ENCODE assay signal across 9 cellular contexts in the genomic region with DNA sequence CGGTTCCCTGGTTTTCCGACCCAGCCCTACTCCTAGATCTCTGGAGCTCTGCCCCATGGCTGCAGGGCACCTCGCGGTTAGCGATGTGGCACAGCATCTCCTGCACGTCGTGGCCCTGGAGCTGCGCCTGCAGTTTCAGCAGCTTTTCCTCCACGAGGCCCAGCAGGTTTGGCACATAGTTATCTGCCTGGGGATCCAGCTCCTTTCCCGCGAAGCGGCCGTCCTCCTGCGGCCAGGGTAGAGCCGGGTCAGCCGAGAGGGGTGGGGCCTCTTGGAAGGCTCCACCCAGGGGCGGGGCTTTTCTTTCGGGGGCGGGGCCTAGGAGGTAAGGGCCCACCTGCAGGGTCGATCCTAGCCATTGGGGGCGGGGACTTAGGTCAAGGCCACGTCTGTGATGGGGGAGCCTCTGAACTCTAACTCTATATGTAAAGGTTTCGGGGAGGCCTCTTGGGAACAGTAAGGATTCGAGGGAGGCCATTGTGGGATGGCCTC. TPM values are rescaled to one million over a fixed set of nuclear protein-coding genes. Genes with fewer than 3 reads are reported as not detected.
DNase-seq lines count a peak whose midpoint lies in the region; ATAC-seq and TF ChIP-seq lines count a peak whose summit lies in the region.
"Had no signal": no experiment of that assay in that cellular context is flagged by ENCODE, and none has a peak within 500 bp of the region (broad histone marks: within the 10 kb centered on the region; RNA-seq: fewer than 3 reads in every experiment).

No MANE protein-coding gene starts in this region.

- H3K9me3 ChIP-seq in adipocyte (ENCODE audit: control insufficient read depth, low read length) (no peaks in the 10 kb centered on the region), subcutaneous abdominal adipose tissue (ENCODE audit: control insufficient read depth in 5 of 5, low read length in 5 of 5) (no peaks in the 10 kb centered on the region)

- DNase-seq in AG20443 (ENCODE audit: low spot score) = peak; percentile 48
- DNase-seq in NCI-H146 treated with DMSO at 0.1 percent for 48 hours (lab: John Stamatoyannopoulos, UW; ENCODE audit: unreplicated experiment) = peak; percentile 90
- DNase-seq in adipocyte (ENCODE audit: low read depth) = peak; percentile 9
- peak; percentile 65 for DNase-seq in left lobe of liver (ENCODE audit: low spot score)
- no peak for DNase-seq in omental fat pad (ENCODE audit: low spot score)

- H3K4me3 ChIP-seq in adipocyte (ENCODE audit: low read length) (no peak overlapping the region), subcutaneous abdominal adipose tissue (ENCODE audit: low read depth in 1 of 5, low read length in 5 of 5) (peak overlapping the region in 4 of 5 donors; percentile 33 to 62 (median 54))

- H3K27me3 ChIP-seq in adipocyte (replicated peaks; ENCODE audit: control insufficient read depth, insufficient read depth, low read length) (peaks cover 48% of the 10 kb centered on the region), subcutaneous abdominal adipose tissue (ENCODE audit: control insufficient read depth in 5 of 5, insufficient read depth in 4 of 5, low read length in 5 of 5) (peaks cover 13 to 41% (median 29%) of the 10 kb centered on the region in 5 donors)

- no peaks in the 10 kb centered on the region for H3K36me3 ChIP-seq in adipocyte (ENCODE audit: control insufficient read depth, insufficient read depth, low read length, severe bottlenecking)
- no peaks in the 10 kb centered on the region for H3K36me3 ChIP-seq in subcutaneous abdominal adipose tissue (ENCODE audit: control insufficient read depth in 5 of 5, insufficient read depth in 5 of 5, low read length in 5 of 5)

- H3K9ac ChIP-seq in adipocyte (ENCODE audit: low read length) (no peak overlapping the region), subcutaneous abdominal adipose tissue (ENCODE audit: low read length in 5 of 5) (no peak overlapping the region)

- no peak for TF ChIP-seq CTCF in omental fat pad (IDR thresholded peaks at IDR 0.05)

- no peak overlapping the region for H3K27ac ChIP-seq in subcutaneous abdominal adipose tissue (ENCODE audit: low read depth, low read length)

- ATAC-seq in GM19397 (IDR thresholded peaks at IDR 0.05; ENCODE audit: unreplicated experiment) (peak; percentile 27), left lobe of liver (peak; percentile 37), GM21717 (IDR thresholded peaks at IDR 0.05; ENCODE audit: unreplicated experiment) (no peak), omental fat pad (ENCODE audit: low FRiP score) (no peak)

- H3K4me1 ChIP-seq in adipocyte (ENCODE audit: control insufficient read depth, insufficient read depth, low read length) = peaks cover 12% of the 10 kb centered on the region
- H3K4me1 ChIP-seq in subcutaneous abdominal adipose tissue (ENCODE audit: control insufficient read depth in 5 of 5, insufficient read depth in 5 of 5, low read length in 5 of 5) = peaks cover 0 to 45% (median 42%) of the 10 kb centered on the region in 5 donors

RNA-seq across cellular contexts. Expression of gene RGL3, which starts 2.5 kb away (rescaled TPM):
- total RNA-seq in left lobe of liver (33.4 TPM), omental fat pad (10 to 100 TPM in 1 of 4 donors, 1 to 10 TPM in 3; 5.9 to 22.9 (median 7.3) TPM)
- total RNA-seq: skeletal muscle tissue had no signal

RNA-seq across cellular contexts. Expression of gene ODAD3, which starts 13.3 kb away (rescaled TPM):
- total RNA-seq in left lobe of liver (0.70 TPM), omental fat pad (under 1 TPM in 1 of 4 donors, not detected in 3; 0.46 TPM)
- total RNA-seq: skeletal muscle tissue had no signal

RNA-seq across cellular contexts. Expression of gene PRKCSH, which starts 13.8 kb away (rescaled TPM):
- total RNA-seq in left lobe of liver (218 TPM), omental fat pad (100 to 1,000 TPM in 1 of 4 donors, 10 to 100 TPM in 3; 65.6 to 101 (median 87.6) TPM)

RNA-seq across cellular contexts. Expression of gene EPOR, which starts 37.5 kb away (rescaled TPM):
- total RNA-seq in left lobe of liver (11.9 TPM), omental fat pad (10 to 100 TPM in 1 of 4 donors, 1 to 10 TPM in 3; 3.8 to 13.7 (median 6.3) TPM)

RNA-seq across cellular contexts. Expression of gene SWSAP1, which starts 47.2 kb away (rescaled TPM):
- total RNA-seq in left lobe of liver (2.6 TPM), omental fat pad (1 to 10 TPM in 3 of 4 donors, under 1 TPM in 1; 0.48 to 3.8 (median 1.6) TPM)

Comparison
In these comparisons a context has a peak if more than half of its experiments do, and no peak if none do; other contexts are left out.
1. ATAC-seq: peak in GM19397 (single experiment) and left lobe of liver (single experiment); none in GM21717 (single experiment) and omental fat pad (single experiment).